In genomic region chr19:21536741-21537290, GRCh38 we compare ENCODE assay signal across 1 cellular context.
TF ChIP-seq lines count a peak whose summit lies in the region.

No MANE protein-coding gene starts in this region.

TF ChIP-seq in HEK293, 187 proteins besides CTCF, POLR2A, EP300 and RAD21:
- TF ChIP-seq SETDB1 (IDR thresholded peaks at IDR 0.05; ENCODE audit: insufficient read length, low read length), result peak; percentile 60
